In the genomic region with DNA sequence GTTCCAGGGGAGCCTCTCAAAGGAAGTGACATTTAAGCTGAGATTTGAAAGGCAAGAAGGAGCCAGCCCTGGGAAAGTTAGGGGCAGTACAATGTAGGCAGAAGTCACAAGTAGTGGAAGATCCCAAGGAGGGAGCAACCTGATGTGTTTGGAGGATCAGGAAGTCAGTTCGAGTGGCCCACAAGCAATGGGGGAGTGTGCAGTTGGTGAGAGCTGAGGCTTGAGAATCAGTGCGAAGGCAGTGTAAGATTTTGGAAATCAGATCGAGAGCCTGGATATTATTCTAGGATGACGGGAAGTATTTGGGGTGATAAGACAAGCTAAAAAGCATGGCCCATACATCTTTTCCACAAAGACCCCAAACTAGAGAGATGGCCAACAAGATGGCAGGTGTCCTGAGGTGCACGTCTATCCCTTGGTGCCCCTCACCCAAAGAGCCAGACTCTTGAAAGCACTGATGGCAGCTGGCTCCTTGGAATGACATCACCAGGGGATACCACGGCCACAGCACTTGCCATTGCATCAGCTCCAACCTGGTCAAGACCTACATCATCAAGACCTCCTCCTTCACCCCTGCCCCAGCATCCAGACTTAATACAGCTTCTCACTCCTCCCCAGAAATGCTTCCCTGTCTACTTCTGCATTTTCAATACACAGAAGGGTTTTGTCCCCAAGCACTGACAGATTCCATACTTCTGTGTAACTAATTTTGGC, we compare ENCODE assay signal across 1 cellular context.
A peak's percentile ranks its signal among the peaks of the same experiment; 100 is the strongest.
TF ChIP-seq lines count a peak whose summit lies in the region.

No MANE protein-coding gene starts in this region.

TF ChIP-seq in HEK293, 187 proteins besides CTCF, POLR2A, EP300 and RAD21 (continued from another document):
- TF ChIP-seq, protein P1, sequence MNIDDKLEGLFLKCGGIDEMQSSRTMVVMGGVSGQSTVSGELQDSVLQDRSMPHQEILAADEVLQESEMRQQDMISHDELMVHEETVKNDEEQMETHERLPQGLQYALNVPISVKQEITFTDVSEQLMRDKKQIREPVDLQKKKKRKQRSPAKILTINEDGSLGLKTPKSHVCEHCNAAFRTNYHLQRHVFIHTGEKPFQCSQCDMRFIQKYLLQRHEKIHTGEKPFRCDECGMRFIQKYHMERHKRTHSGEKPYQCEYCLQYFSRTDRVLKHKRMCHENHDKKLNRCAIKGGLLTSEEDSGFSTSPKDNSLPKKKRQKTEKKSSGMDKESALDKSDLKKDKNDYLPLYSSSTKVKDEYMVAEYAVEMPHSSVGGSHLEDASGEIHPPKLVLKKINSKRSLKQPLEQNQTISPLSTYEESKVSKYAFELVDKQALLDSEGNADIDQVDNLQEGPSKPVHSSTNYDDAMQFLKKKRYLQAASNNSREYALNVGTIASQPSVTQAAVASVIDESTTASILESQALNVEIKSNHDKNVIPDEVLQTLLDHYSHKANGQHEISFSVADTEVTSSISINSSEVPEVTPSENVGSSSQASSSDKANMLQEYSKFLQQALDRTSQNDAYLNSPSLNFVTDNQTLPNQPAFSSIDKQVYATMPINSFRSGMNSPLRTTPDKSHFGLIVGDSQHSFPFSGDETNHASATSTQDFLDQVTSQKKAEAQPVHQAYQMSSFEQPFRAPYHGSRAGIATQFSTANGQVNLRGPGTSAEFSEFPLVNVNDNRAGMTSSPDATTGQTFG (tag by site-specific recombination; IDR thresholded peaks at IDR 0.05; ENCODE audit: borderline replicate concordance), result no peak
- TF ChIP-seq ZNF558 (tag by site-specific recombination; IDR thresholded peaks at IDR 0.05), result no peak
- no peak; the same call in 1 of the 2 replicates for TF ChIP-seq ZFHX2 (tag by site-specific recombination; conservative IDR thresholded peaks at IDR 0.05)
- TF ChIP-seq, protein P2, sequence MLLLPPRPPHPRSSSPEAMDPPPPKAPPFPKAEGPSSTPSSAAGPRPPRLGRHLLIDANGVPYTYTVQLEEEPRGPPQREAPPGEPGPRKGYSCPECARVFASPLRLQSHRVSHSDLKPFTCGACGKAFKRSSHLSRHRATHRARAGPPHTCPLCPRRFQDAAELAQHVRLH (tag by site-specific recombination; IDR thresholded peaks at IDR 0.05), result no peak
- TF ChIP-seq ZNF211 (tag by site-specific recombination; IDR thresholded peaks at IDR 0.05; ENCODE audit: low read depth), result no peak
- no peak for TF ChIP-seq ZEB2 (tag by site-specific recombination; IDR thresholded peaks at IDR 0.05)
- TF ChIP-seq, protein P3, sequence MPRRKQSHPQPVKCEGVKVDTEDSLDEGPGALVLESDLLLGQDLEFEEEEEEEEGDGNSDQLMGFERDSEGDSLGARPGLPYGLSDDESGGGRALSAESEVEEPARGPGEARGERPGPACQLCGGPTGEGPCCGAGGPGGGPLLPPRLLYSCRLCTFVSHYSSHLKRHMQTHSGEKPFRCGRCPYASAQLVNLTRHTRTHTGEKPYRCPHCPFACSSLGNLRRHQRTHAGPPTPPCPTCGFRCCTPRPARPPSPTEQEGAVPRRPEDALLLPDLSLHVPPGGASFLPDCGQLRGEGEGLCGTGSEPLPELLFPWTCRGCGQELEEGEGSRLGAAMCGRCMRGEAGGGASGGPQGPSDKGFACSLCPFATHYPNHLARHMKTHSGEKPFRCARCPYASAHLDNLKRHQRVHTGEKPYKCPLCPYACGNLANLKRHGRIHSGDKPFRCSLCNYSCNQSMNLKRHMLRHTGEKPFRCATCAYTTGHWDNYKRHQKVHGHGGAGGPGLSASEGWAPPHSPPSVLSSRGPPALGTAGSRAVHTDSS (tag by site-specific recombination; IDR thresholded peaks at IDR 0.05), result no peak
- TF ChIP-seq KLF1 (tag by site-specific recombination; IDR thresholded peaks at IDR 0.05), result peak; percentile 32; the same call in 1 of the 2 replicates
- no peak for TF ChIP-seq TRIM28 (IDR thresholded peaks at IDR 0.05; ENCODE audit: borderline replicate concordance, low read length)
- no peak for TF ChIP-seq ZNF768 (tag by site-specific recombination; IDR thresholded peaks at IDR 0.05)
- no peak for TF ChIP-seq ZNF266 (tag by site-specific recombination; IDR thresholded peaks at IDR 0.05; ENCODE audit: low read depth)
- TF ChIP-seq ZNF214 (tag by site-specific recombination; IDR thresholded peaks at IDR 0.05; ENCODE audit: borderline replicate concordance), result no peak
- no peak for TF ChIP-seq ZNF529 (tag by site-specific recombination; IDR thresholded peaks at IDR 0.05; ENCODE audit: insufficient replicate concordance)
- TF ChIP-seq ZFP69B (tag by site-specific recombination; IDR thresholded peaks at IDR 0.05), result no peak
- TF ChIP-seq ZNF544 (tag by site-specific recombination; IDR thresholded peaks at IDR 0.05), result no peak
- TF ChIP-seq, protein P4, sequence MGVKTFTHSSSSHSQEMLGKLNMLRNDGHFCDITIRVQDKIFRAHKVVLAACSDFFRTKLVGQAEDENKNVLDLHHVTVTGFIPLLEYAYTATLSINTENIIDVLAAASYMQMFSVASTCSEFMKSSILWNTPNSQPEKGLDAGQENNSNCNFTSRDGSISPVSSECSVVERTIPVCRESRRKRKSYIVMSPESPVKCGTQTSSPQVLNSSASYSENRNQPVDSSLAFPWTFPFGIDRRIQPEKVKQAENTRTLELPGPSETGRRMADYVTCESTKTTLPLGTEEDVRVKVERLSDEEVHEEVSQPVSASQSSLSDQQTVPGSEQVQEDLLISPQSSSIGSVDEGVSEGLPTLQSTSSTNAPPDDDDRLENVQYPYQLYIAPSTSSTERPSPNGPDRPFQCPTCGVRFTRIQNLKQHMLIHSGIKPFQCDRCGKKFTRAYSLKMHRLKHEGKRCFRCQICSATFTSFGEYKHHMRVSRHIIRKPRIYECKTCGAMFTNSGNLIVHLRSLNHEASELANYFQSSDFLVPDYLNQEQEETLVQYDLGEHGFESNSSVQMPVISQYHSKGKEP (tag by site-specific recombination; IDR thresholded peaks at IDR 0.05), result no peak
- TF ChIP-seq ZNF175 (tag by site-specific recombination; IDR thresholded peaks at IDR 0.05), result no peak
- TF ChIP-seq ZNF350 (tag by site-specific recombination; IDR thresholded peaks at IDR 0.05), result no peak
- TF ChIP-seq YY1 (tag by site-specific recombination; IDR thresholded peaks at IDR 0.05), result no peak
- TF ChIP-seq ZNF521 (tag by site-specific recombination; IDR thresholded peaks at IDR 0.05), result no peak
- no peak for TF ChIP-seq ZSCAN16 (tag by site-specific recombination; IDR thresholded peaks at IDR 0.05)
- no peak for TF ChIP-seq ZNF707 (tag by site-specific recombination; IDR thresholded peaks at IDR 0.05)
- TF ChIP-seq, protein P5, sequence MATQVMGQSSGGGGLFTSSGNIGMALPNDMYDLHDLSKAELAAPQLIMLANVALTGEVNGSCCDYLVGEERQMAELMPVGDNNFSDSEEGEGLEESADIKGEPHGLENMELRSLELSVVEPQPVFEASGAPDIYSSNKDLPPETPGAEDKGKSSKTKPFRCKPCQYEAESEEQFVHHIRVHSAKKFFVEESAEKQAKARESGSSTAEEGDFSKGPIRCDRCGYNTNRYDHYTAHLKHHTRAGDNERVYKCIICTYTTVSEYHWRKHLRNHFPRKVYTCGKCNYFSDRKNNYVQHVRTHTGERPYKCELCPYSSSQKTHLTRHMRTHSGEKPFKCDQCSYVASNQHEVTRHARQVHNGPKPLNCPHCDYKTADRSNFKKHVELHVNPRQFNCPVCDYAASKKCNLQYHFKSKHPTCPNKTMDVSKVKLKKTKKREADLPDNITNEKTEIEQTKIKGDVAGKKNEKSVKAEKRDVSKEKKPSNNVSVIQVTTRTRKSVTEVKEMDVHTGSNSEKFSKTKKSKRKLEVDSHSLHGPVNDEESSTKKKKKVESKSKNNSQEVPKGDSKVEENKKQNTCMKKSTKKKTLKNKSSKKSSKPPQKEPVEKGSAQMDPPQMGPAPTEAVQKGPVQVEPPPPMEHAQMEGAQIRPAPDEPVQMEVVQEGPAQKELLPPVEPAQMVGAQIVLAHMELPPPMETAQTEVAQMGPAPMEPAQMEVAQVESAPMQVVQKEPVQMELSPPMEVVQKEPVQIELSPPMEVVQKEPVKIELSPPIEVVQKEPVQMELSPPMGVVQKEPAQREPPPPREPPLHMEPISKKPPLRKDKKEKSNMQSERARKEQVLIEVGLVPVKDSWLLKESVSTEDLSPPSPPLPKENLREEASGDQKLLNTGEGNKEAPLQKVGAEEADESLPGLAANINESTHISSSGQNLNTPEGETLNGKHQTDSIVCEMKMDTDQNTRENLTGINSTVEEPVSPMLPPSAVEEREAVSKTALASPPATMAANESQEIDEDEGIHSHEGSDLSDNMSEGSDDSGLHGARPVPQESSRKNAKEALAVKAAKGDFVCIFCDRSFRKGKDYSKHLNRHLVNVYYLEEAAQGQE (tag by site-specific recombination; IDR thresholded peaks at IDR 0.05), result no peak
- TF ChIP-seq, protein P6, sequence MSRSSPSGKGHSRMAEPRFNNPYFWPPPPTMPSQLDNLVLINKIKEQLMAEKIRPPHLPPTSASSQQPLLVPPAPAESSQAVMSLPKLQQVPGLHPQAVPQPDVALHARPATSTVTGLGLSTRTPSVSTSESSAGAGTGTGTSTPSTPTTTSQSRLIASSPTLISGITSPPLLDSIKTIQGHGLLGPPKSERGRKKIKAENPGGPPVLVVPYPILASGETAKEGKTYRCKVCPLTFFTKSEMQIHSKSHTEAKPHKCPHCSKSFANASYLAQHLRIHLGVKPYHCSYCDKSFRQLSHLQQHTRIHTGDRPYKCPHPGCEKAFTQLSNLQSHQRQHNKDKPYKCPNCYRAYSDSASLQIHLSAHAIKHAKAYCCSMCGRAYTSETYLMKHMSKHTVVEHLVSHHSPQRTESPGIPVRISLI (tag by site-specific recombination; IDR thresholded peaks at IDR 0.05), result no peak
- TF ChIP-seq ZBTB8A (tag by site-specific recombination; IDR thresholded peaks at IDR 0.05), result no peak
- no peak for TF ChIP-seq ZNF121 (tag by site-specific recombination; IDR thresholded peaks at IDR 0.05)
- no peak for TF ChIP-seq HOXC10 (CRISPR knock-in tag; IDR thresholded peaks at IDR 0.05)
- TF ChIP-seq ZNF404 (tag by site-specific recombination; IDR thresholded peaks at IDR 0.05), result no peak
- TF ChIP-seq, protein P7, sequence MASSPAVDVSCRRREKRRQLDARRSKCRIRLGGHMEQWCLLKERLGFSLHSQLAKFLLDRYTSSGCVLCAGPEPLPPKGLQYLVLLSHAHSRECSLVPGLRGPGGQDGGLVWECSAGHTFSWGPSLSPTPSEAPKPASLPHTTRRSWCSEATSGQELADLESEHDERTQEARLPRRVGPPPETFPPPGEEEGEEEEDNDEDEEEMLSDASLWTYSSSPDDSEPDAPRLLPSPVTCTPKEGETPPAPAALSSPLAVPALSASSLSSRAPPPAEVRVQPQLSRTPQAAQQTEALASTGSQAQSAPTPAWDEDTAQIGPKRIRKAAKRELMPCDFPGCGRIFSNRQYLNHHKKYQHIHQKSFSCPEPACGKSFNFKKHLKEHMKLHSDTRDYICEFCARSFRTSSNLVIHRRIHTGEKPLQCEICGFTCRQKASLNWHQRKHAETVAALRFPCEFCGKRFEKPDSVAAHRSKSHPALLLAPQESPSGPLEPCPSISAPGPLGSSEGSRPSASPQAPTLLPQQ (tag by site-specific recombination; IDR thresholded peaks at IDR 0.05), result peak; percentile 44; the same call in 1 of the 2 replicates
- no peak for TF ChIP-seq KLF7 (tag by site-specific recombination; IDR thresholded peaks at IDR 0.05; ENCODE audit: borderline replicate concordance)
- TF ChIP-seq ZNF623 (tag by site-specific recombination; IDR thresholded peaks at IDR 0.05), result 0 out of 2 replicates have a peak, but pooled peaks have one; percentile 6
- TF ChIP-seq ZNF629 (tag by site-specific recombination; IDR thresholded peaks at IDR 0.05), result peak; percentile 59
- TF ChIP-seq ZNF138 (tag by site-specific recombination; IDR thresholded peaks at IDR 0.05; ENCODE audit: borderline replicate concordance), result no peak
- TF ChIP-seq ZNF473 (tag by site-specific recombination; IDR thresholded peaks at IDR 0.05), result no peak
TF ChIP-seq in HEK293: peak in this region for 14.
